Comparison of ENCODE assay signal across 26 cellular contexts in genomic region chr14:67425603-67426002, GRCh38. TPM values are rescaled to one million over a fixed set of nuclear protein-coding genes. Genes with fewer than 3 reads are reported as not detected.
DNase-seq lines count a peak whose midpoint lies in the region; ATAC-seq, FAIRE-seq and TF ChIP-seq lines count a peak whose summit lies in the region.
"Had no signal": no experiment of that assay in that cellular context is flagged by ENCODE, and none has a peak within 500 bp of the region (broad histone marks: within the 10 kb centered on the region; RNA-seq: fewer than 3 reads in every experiment).

No MANE protein-coding gene starts in this region.

- H3K27ac Mint-ChIP-seq in CD4-positive, alpha-beta T cell: no peak overlapping the region
- no peak overlapping the region for H3K27ac Mint-ChIP-seq in osteocyte (ENCODE audit: unreplicated experiment)
- H3K27ac Mint-ChIP-seq: CD14-positive monocyte; CD4-positive, alpha-beta memory T cell; GM23338; HFFc6 had no signal

- intact Hi-C loops in posterior vena cava (cut with DNase I): loop anchor here (5.0 kb wide), 3 partner anchors 142 to 1417 kb away; no protein-coding TSS in a partner anchor
- intact Hi-C loops in CD4-positive, alpha-beta T cell (cut with DNase I, micrococcal nuclease): loop anchor here in 1 of 2 experiments (2.0 to 5.0 kb wide), 2 partner anchors 242 to 279 kb away; no protein-coding TSS in a partner anchor

- H3K9ac ChIP-seq in keratinocyte (ENCODE audit: control insufficient read depth, extremely low read depth, insufficient read depth, low read length) (no peak overlapping the region), MM.1S (ENCODE audit: low read length) (no peak overlapping the region)
- H3K9ac ChIP-seq: BLaER1 treated with 17β-estradiol and CSF1 and Interleukin-3, amounts not matched to agents 10 nM and 100 nM had no signal

- peak overlapping the region; percentile 68 for H3K27ac ChIP-seq in keratinocyte (ENCODE audit: control insufficient read depth, insufficient read depth, low read length)
- H3K27ac ChIP-seq in MM.1S (ENCODE audit: low read length): no peak overlapping the region
- H3K27ac ChIP-seq in CD4-positive, alpha-beta T cell (ENCODE audit: low read depth, low read length): no peak overlapping the region
- H3K27ac ChIP-seq: A549; BLaER1 treated with 17β-estradiol and CSF1 and Interleukin-3, amounts not matched to agents 10 nM and 100 nM had no signal

- TF ChIP-seq CTCF in keratinocyte (optimal IDR thresholded peaks at IDR 0.05 in 1 of 3, IDR thresholded peaks at IDR 0.05 in 1 of 3, conservative IDR thresholded peaks at IDR 0.05 in 1 of 3; ENCODE audit: extremely low read depth in 1 of 3, insufficient read depth in 2 of 3, low read length in 3 of 3): no peak
- no peak for TF ChIP-seq CTCF in MM.1S (IDR thresholded peaks at IDR 0.05; ENCODE audit: low read length)
- no peak for TF ChIP-seq CTCF in CD4-positive, alpha-beta T cell (IDR thresholded peaks at IDR 0.05)
- TF ChIP-seq CTCF in osteocyte (IDR thresholded peaks at IDR 0.05): no peak

- H3K79me2 ChIP-seq in keratinocyte (ENCODE audit: control insufficient read depth, insufficient read depth, low read length) (no peaks in the 10 kb centered on the region), MM.1S (ENCODE audit: low read length) (no peaks in the 10 kb centered on the region)

- H3K4me3 Mint-ChIP-seq in CD4-positive, alpha-beta T cell: no peak overlapping the region
- H3K4me3 Mint-ChIP-seq in osteocyte (ENCODE audit: unreplicated experiment): no peak overlapping the region
- H3K4me3 Mint-ChIP-seq: CD4-positive, alpha-beta memory T cell; GM23338; HFFc6 had no signal

- POLR2A ChIA-PET in CD4-positive, alpha-beta T cell (lab: Charles Lee): no interaction called here

- peak in 48 of 76 experiments; percentile 4 to 62 (median 38) for DNase-seq in HUDEP-2 (lab: John Stamatoyannopoulos, UW; ENCODE audit: unreplicated experiment in 76 of 76)
- peak; percentile 15 for DNase-seq in OCI-M1 (lab: John Stamatoyannopoulos, UW)
- no peak for DNase-seq in keratinocyte (ENCODE audit: low read depth, low spot score)
- DNase-seq in posterior vena cava (ENCODE audit: low spot score): peak; percentile 77
- no peak for DNase-seq in MM.1S
- no peak for DNase-seq in CD4-positive, alpha-beta T cell
- no peak for DNase-seq in NCI-H2107 treated with DMSO at 0.1 percent for 48 hours (lab: John Stamatoyannopoulos, UW; ENCODE audit: unreplicated experiment)
- DNase-seq in osteocyte (ENCODE audit: extremely low spot score, unreplicated experiment): no peak
- DNase-seq: 8988T; ACHN; AML-193; BE2C; Calu3; CD4-positive, alpha-beta memory T cell; COR-L47; DMS53; HFFc6 had no signal

- ATAC-seq in CD4-positive, alpha-beta T cell (ENCODE audit: poor library complexity): no peak
- ATAC-seq: A549, GM12878, GM23338 had no signal

- no peaks in the 10 kb centered on the region for H3K9me2 ChIP-seq in MM.1S (replicated peaks; ENCODE audit: insufficient read depth, low read length)

- no peaks in the 10 kb centered on the region for H3K9me3 Mint-ChIP-seq in CD4-positive, alpha-beta T cell
- H3K9me3 Mint-ChIP-seq in osteocyte (ENCODE audit: unreplicated experiment): no peaks in the 10 kb centered on the region
- H3K9me3 Mint-ChIP-seq: CD14-positive monocyte, GM23338, HFFc6 had no signal

- H3F3A ChIP-seq in MM.1S (ENCODE audit: insufficient read depth, low read length): no peaks in the 10 kb centered on the region

- no peaks in the 10 kb centered on the region for H3K9me3 ChIP-seq in keratinocyte (ENCODE audit: control insufficient read depth, low read depth, low read length)
- no peaks in the 10 kb centered on the region for H3K9me3 ChIP-seq in MM.1S (replicated peaks; ENCODE audit: insufficient read depth, low read length)
- H3K9me3 ChIP-seq in CD4-positive, alpha-beta T cell (ENCODE audit: control insufficient read depth, low read length): no peaks in the 10 kb centered on the region
- H3K9me3 ChIP-seq: A549; BE2C; BLaER1 treated with 17β-estradiol and CSF1 and Interleukin-3, amounts not matched to agents 10 nM and 100 nM; HAP-1 had no signal

- CTCF ChIA-PET in CD4-positive, alpha-beta T cell (lab: Charles Lee): interaction anchor here (3.2 to 4.4 kb wide), 2 partner anchors 146 to 279 kb away, joined by 15 to 51 read pairs; no protein-coding TSS in a partner anchor

- peaks cover 20% of the 10 kb centered on the region for H3K27me3 Mint-ChIP-seq in CD4-positive, alpha-beta T cell
- H3K27me3 Mint-ChIP-seq in osteocyte (ENCODE audit: unreplicated experiment): peaks cover 8% of the 10 kb centered on the region

- H3K36me3 Mint-ChIP-seq in CD4-positive, alpha-beta T cell (ENCODE audit: low read depth): no peaks in the 10 kb centered on the region
- H3K36me3 Mint-ChIP-seq in osteocyte (ENCODE audit: unreplicated experiment): no peaks in the 10 kb centered on the region
- H3K36me3 Mint-ChIP-seq: CD14-positive monocyte; CD4-positive, alpha-beta memory T cell had no signal

- H3K27me3 ChIP-seq in keratinocyte (ENCODE audit: control insufficient read depth, extremely low read depth, insufficient read depth, low read length): no peaks in the 10 kb centered on the region
- H3K27me3 ChIP-seq in MM.1S (replicated peaks; ENCODE audit: insufficient read depth, low read length): no peaks in the 10 kb centered on the region
- H3K27me3 ChIP-seq in CD4-positive, alpha-beta T cell (ENCODE audit: control insufficient read depth, insufficient read depth, low read length): no peaks in the 10 kb centered on the region

- H2AFZ ChIP-seq in keratinocyte (ENCODE audit: control insufficient read depth, low read length): peak overlapping the region; percentile 8
- no peak overlapping the region for H2AFZ ChIP-seq in MM.1S (ENCODE audit: low read length)

- H3K4me3 ChIP-seq in keratinocyte (ENCODE audit: control insufficient read depth in 2 of 3, extremely low read depth in 1 of 3, insufficient read depth in 2 of 3, low read depth in 1 of 3, low read length in 3 of 3) (no peak overlapping the region), MM.1S (ENCODE audit: low read length) (no peak overlapping the region)
- H3K4me3 ChIP-seq: A549; BLaER1 treated with 17β-estradiol and CSF1 and Interleukin-3, amounts not matched to agents 10 nM and 100 nM; GM12878; GM23338; HAP-1 had no signal

- H3K36me3 ChIP-seq in keratinocyte (ENCODE audit: control insufficient read depth in 2 of 2, extremely low read depth in 1 of 2, insufficient read depth in 2 of 2, low read length in 2 of 2): no peaks in the 10 kb centered on the region
- H3K36me3 ChIP-seq in MM.1S (replicated peaks; ENCODE audit: insufficient read depth, low read length): no peaks in the 10 kb centered on the region
- H3K36me3 ChIP-seq: BE2C; BLaER1 treated with 17β-estradiol and CSF1 and Interleukin-3, amounts not matched to agents 10 nM and 100 nM; HAP-1 had no signal

- FAIRE-seq in keratinocyte (lab: Jason Lieb, UNC): no peak
- FAIRE-seq: A549, G401.6, GM12878, GM19239, H54 had no signal

- H4K20me1 ChIP-seq in keratinocyte (ENCODE audit: control insufficient read depth, extremely low read depth, insufficient read depth, low read length) (no peaks in the 10 kb centered on the region), MM.1S (ENCODE audit: insufficient read depth, low read length) (no peaks in the 10 kb centered on the region)

- H3K4me1 ChIP-seq in keratinocyte (ENCODE audit: control insufficient read depth, extremely low read depth, insufficient read depth, low read length) (peaks cover 28% of the 10 kb centered on the region), MM.1S (ENCODE audit: low read length) (0 out of 2 replicates have a peak, but pooled peaks cover 6% of the 10 kb centered on the region)
- H3K4me1 ChIP-seq: BE2C, HAP-1 had no signal

- H3K9me1 ChIP-seq in keratinocyte (ENCODE audit: control insufficient read depth, extremely low read depth, insufficient read depth, low read length): no peaks in the 10 kb centered on the region

- dilution Hi-C loops in keratinocyte (cut with MboI; ENCODE audit: extremely low pct_ligation_motif_present, low sequenced_read_pairs): no loop called here

- H3K4me2 ChIP-seq in keratinocyte (ENCODE audit: control insufficient read depth, extremely low read depth, insufficient read depth, low read depth, low read length): no peak overlapping the region
- no peak overlapping the region for H3K4me2 ChIP-seq in MM.1S (ENCODE audit: low read depth, low read length)
- H3K4me2 ChIP-seq: A549, GM23338 had no signal

- no peaks in the 10 kb centered on the region for H3K4me1 Mint-ChIP-seq in CD4-positive, alpha-beta T cell (ENCODE audit: low read depth)
- no peaks in the 10 kb centered on the region for H3K4me1 Mint-ChIP-seq in osteocyte (ENCODE audit: unreplicated experiment)
- H3K4me1 Mint-ChIP-seq: CD4-positive, alpha-beta memory T cell had no signal

RNA-seq across cellular contexts. Expression of gene PLEK2, which starts 13.6 kb away (rescaled TPM):
- polyA plus RNA-seq in keratinocyte: 127 to 253 TPM (median 219 TPM) in 3 replicates
- 18.3 TPM for polyA plus RNA-seq in keratinocyte (2011; ENCODE audit: low read depth)
- polyA plus RNA-seq in keratinocyte (2011; cell fraction: cytosol; rRNA removed): 168 and 236 TPM in 2 replicates
- 108 TPM in 2 replicates for polyA plus RNA-seq in keratinocyte (2011; cell fraction: nucleus; rRNA removed)
- 40.8 and 252 TPM in 2 replicates for polyA plus RNA-seq in keratinocyte (2012; ENCODE audit: low replicate concordance)
- polyA minus RNA-seq in keratinocyte: 61.2 to 106 TPM (median 88.5 TPM) in 3 replicates
- polyA minus RNA-seq in keratinocyte (2011; cell fraction: cytosol; rRNA and poly(A)+ RNA removed): 122 TPM
- polyA minus RNA-seq in keratinocyte (2011; cell fraction: nucleus; rRNA and poly(A)+ RNA removed): 37.7 and 40.0 TPM in 2 replicates
- 1 to 10 TPM; 1.2 to 2.0 TPM for total RNA-seq in posterior vena cava
- total RNA-seq in CD4-positive, alpha-beta T cell: 1 to 10 TPM; 1.3 to 1.4 TPM
- total RNA-seq in osteocyte: not detected in 2 replicates
- total RNA-seq: GM12878 had no signal

Comparison
In these comparisons a context has a peak if more than half of its experiments do, and no peak if none do; other contexts are left out.
1. DNase-seq: peak in HUDEP-2 (48 of 76), OCI-M1 (single experiment) and posterior vena cava (single experiment); none in keratinocyte (single experiment), MM.1S (single experiment), CD4-positive, alpha-beta T cell (0 of 10), NCI-H2107 treated with DMSO at 0.1 percent for 48 hours (single experiment) and osteocyte (single experiment).